25 cellular contexts compared by ENCODE assay signal in the genomic region with DNA sequence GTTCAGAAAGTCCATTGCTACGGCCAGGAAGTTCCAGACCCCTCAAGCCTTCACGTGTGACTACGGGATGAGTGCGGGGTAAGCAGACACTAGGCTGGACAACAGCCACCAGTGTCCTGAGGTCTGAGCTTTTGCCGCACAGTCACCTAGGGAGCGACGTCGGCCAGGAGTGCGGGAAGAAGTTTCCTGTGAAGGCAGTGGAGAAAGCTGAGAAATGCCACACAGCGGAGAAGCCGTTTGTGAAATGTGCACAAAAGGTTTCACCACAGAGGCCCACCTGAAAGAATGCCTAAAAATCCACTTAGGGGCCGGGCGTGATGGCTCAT. TPM values are rescaled to one million over a fixed set of nuclear protein-coding genes. Genes with fewer than 3 reads are reported as not detected.
A peak's percentile ranks its signal among the peaks of the same experiment; 100 is the strongest.
DNase-seq lines count a peak whose midpoint lies in the region; ATAC-seq and TF ChIP-seq lines count a peak whose summit lies in the region.
"Had no signal": no experiment of that assay in that cellular context is flagged by ENCODE, and none has a peak within 500 bp of the region (broad histone marks: within the 10 kb centered on the region; RNA-seq: fewer than 3 reads in every experiment).

No MANE protein-coding gene starts in this region.

- DNase-seq in HFFc6 = no peak
- no peak for DNase-seq in SJCRH30
- DNase-seq in endodermal cell = no peak
- DNase-seq in smooth muscle cell (lab: John Stamatoyannopoulos, UW; ENCODE audit: unreplicated experiment) = no peak
- DNase-seq in activated CD4-positive, alpha-beta T cell treated with anti-CD3 and anti-CD28 coated beads for 36 hours = no peak
- no peak for DNase-seq in globus pallidus (ENCODE audit: low spot score)
- DNase-seq in esophagus muscularis mucosa (ENCODE audit: extremely low spot score) = no peak
- DNase-seq: activated effector memory CD4-positive, alpha-beta T cell treated with anti-CD3 and anti-CD28 coated beads, Interleukin-2, amount 50 U/mL, for 16 hours; cerebellar nuclear complex; DMS79; glutamatergic neuron; lower lobe of right lung; NCI-H1105; NCI-H1930; NCI-H526; right cardiac atrium; stimulated activated CD4-positive, alpha-beta T cell treated with anti-CD3 and anti-CD28 coated beads, Interleukin-4, amount 100 ng/mL, for 24 hours; substantia nigra; upper lobe of right lung had no signal

- H4K20me1 ChIP-seq in smooth muscle cell (ENCODE audit: low read depth) = no peaks in the 10 kb centered on the region

- 85 to 88% methylated on average over 13 of the region's 13 CpGs for WGBS in endodermal cell (ENCODE audit: insufficient coverage in 1 of 2, insufficient read length in 1 of 2), 2 experiments
- 60% methylated on average over 13 of the region's 13 CpGs for WGBS in smooth muscle cell (ENCODE audit: low lambda C conversion rate)
- 85% methylated on average over 13 of the region's 13 CpGs for WGBS in esophagus muscularis mucosa

- no peaks in the 10 kb centered on the region for H3K79me2 ChIP-seq in smooth muscle cell (ENCODE audit: low read depth)

- peaks cover 11% of the 10 kb centered on the region for H3K36me3 Mint-ChIP-seq in HFFc6 (ENCODE audit: low read depth)
- no peaks in the 10 kb centered on the region for H3K36me3 Mint-ChIP-seq in endodermal cell (ENCODE audit: low read depth)
- peaks cover under 1% of the 10 kb centered on the region for H3K36me3 Mint-ChIP-seq in activated CD4-positive, alpha-beta T cell treated with anti-CD3 and anti-CD28 coated beads for 36 hours (ENCODE audit: low read depth)
- H3K36me3 Mint-ChIP-seq: stimulated activated memory B cell treated with anti-CD40 and anti-IgM and Interleukin-4, amounts not matched to agents 10 μg/mL and 1 μg/mL and 100 μg/mL, for 72 hours had no signal

- TF ChIP-seq POLR2A in esophagus muscularis mucosa (IDR thresholded peaks at IDR 0.05; ENCODE audit: low read depth) = no peak

- peaks cover 15% of the 10 kb centered on the region for H3K4me1 Mint-ChIP-seq in HFFc6 (ENCODE audit: low read depth)
- no peaks in the 10 kb centered on the region for H3K4me1 Mint-ChIP-seq in endodermal cell
- no peaks in the 10 kb centered on the region for H3K4me1 Mint-ChIP-seq in activated CD4-positive, alpha-beta T cell treated with anti-CD3 and anti-CD28 coated beads for 36 hours

- H3K27ac Mint-ChIP-seq in HFFc6 = peak overlapping the region; percentile 42; the same call in 1 of the 2 replicates
- peak overlapping the region; percentile 74 for H3K27ac Mint-ChIP-seq in endodermal cell
- H3K27ac Mint-ChIP-seq in activated CD4-positive, alpha-beta T cell treated with anti-CD3 and anti-CD28 coated beads for 36 hours = no peak overlapping the region
- H3K27ac Mint-ChIP-seq: activated CD8-positive, alpha-beta T cell treated with anti-CD3 and anti-CD28 coated beads for 36 hours; stimulated activated memory B cell treated with anti-CD40 and anti-IgM and Interleukin-4, amounts not matched to agents 10 μg/mL and 1 μg/mL and 100 μg/mL, for 72 hours; T-helper 1 cell treated with Interleukin-12 subunit alpha and Interleukin-12 subunit beta and Interleukin-4 antibody, amounts not matched to agents 30 μg/mL and 1 μg/mL, for 36 hours had no signal

- POLR2A ChIA-PET in activated CD4-positive, alpha-beta T cell treated with anti-CD3 and anti-CD28 coated beads for 36 hours (lab: Charles Lee) = no interaction called here

- H3K9me3 ChIP-seq in SJCRH30 (replicated peaks) (no peaks in the 10 kb centered on the region), endodermal cell (ENCODE audit: control insufficient read depth, low read length) (no peaks in the 10 kb centered on the region), smooth muscle cell (replicated peaks; ENCODE audit: low read depth) (no peaks in the 10 kb centered on the region), esophagus muscularis mucosa (no peaks in the 10 kb centered on the region)
- H3K9me3 ChIP-seq: lower lobe of right lung, upper lobe of right lung had no signal

- H3K4me2 ChIP-seq in smooth muscle cell = peak overlapping the region; percentile 75

- H3K27me3 ChIP-seq in SJCRH30 (no peaks in the 10 kb centered on the region), endodermal cell (ENCODE audit: control insufficient read depth, insufficient read depth, low read length, poor library complexity, severe bottlenecking) (no peaks in the 10 kb centered on the region), smooth muscle cell (ENCODE audit: low read depth) (no peaks in the 10 kb centered on the region), esophagus muscularis mucosa (peaks cover 0 to 13% (median 0%) of the 10 kb centered on the region in 4 donors)
- H3K27me3 ChIP-seq: upper lobe of right lung had no signal

- CTCF ChIA-PET in activated CD4-positive, alpha-beta T cell treated with anti-CD3 and anti-CD28 coated beads for 36 hours (lab: Charles Lee) = no interaction called here

- no peak overlapping the region for H3K9ac ChIP-seq in endodermal cell (ENCODE audit: extremely low read depth, low read length, poor library complexity, severe bottlenecking)
- H3K9ac ChIP-seq in smooth muscle cell (ENCODE audit: low read depth) = no peak overlapping the region

- TF ChIP-seq CTCF in HFFc6 (IDR thresholded peaks at IDR 0.05) (no peak), endodermal cell (conservative IDR thresholded peaks at IDR 0.05) (no peak), smooth muscle cell (IDR thresholded peaks at IDR 0.05; ENCODE audit: borderline replicate concordance, insufficient read depth, poor library complexity, severe bottlenecking) (no peak), esophagus muscularis mucosa (IDR thresholded peaks at IDR 0.05) (no peak)

- H3K4me3 ChIP-seq in SJCRH30 = peak overlapping the region; percentile 39
- H3K4me3 ChIP-seq in endodermal cell (ENCODE audit: low read length) = no peak overlapping the region
- H3K4me3 ChIP-seq in smooth muscle cell = no peak overlapping the region
- no peak overlapping the region for H3K4me3 ChIP-seq in esophagus muscularis mucosa
- H3K4me3 ChIP-seq: lower lobe of right lung, upper lobe of right lung had no signal

- no peak for ATAC-seq in activated CD4-positive, alpha-beta T cell treated with anti-CD3 and anti-CD28 coated beads for 36 hours
- ATAC-seq: activated CD4-positive, CD25-positive, alpha-beta regulatory T cell treated with anti-CD3 and anti-CD28 coated beads, Interleukin-2, amount 50 U/mL, for 24 hours; activated CD8-positive, alpha-beta T cell treated with anti-CD3 and anti-CD28 coated beads for 36 hours; lower lobe of right lung; right cardiac atrium; stimulated activated memory B cell treated with anti-CD40 and anti-IgM and Interleukin-4, amounts not matched to agents 10 μg/mL and 1 μg/mL and 100 μg/mL, for 72 hours; upper lobe of right lung had no signal

- peak overlapping the region; percentile 61 for H2AFZ ChIP-seq in smooth muscle cell (ENCODE audit: low read depth)

- peak overlapping the region; percentile 35 for H3K27ac ChIP-seq in SJCRH30
- H3K27ac ChIP-seq in endodermal cell (ENCODE audit: low read depth, low read length) = no peak overlapping the region
- H3K27ac ChIP-seq in smooth muscle cell (ENCODE audit: low read depth) = no peak overlapping the region
- H3K27ac ChIP-seq in esophagus muscularis mucosa (replicated peaks in 1 of 4) = no peak overlapping the region
- H3K27ac ChIP-seq: C4-2B, HL-60, lower lobe of right lung, upper lobe of right lung had no signal

- intact Hi-C loops in activated CD4-positive, alpha-beta T cell treated with anti-CD3 and anti-CD28 coated beads for 36 hours (cut with DNase I, micrococcal nuclease) = no loop called here
- intact Hi-C loops in esophagus muscularis mucosa (cut with DNase I) = no loop called here

- H3K4me1 ChIP-seq in SJCRH30 (no peaks in the 10 kb centered on the region; the same call in 1 of the 2 replicates), endodermal cell (ENCODE audit: control insufficient read depth, insufficient read depth, low read length) (no peaks in the 10 kb centered on the region), smooth muscle cell (ENCODE audit: low read depth) (no peaks in the 10 kb centered on the region), esophagus muscularis mucosa (no peaks in the 10 kb centered on the region)
- H3K4me1 ChIP-seq: lower lobe of right lung, upper lobe of right lung had no signal

- H3K36me3 ChIP-seq in SJCRH30 (peaks cover 4% of the 10 kb centered on the region; the same call in 1 of the 2 replicates), endodermal cell (ENCODE audit: control insufficient read depth, insufficient read depth, low read length) (no peaks in the 10 kb centered on the region), smooth muscle cell (ENCODE audit: low read depth) (no peaks in the 10 kb centered on the region), esophagus muscularis mucosa (no peaks in the 10 kb centered on the region)
- H3K36me3 ChIP-seq: lower lobe of right lung, upper lobe of right lung had no signal

- H3K27me3 Mint-ChIP-seq in HFFc6 (ENCODE audit: insufficient read depth) (peaks cover 2% of the 10 kb centered on the region; the same call in 1 of the 2 replicates), endodermal cell (ENCODE audit: insufficient read depth) (no peaks in the 10 kb centered on the region)
- peaks cover 2% of the 10 kb centered on the region for H3K27me3 Mint-ChIP-seq in activated CD4-positive, alpha-beta T cell treated with anti-CD3 and anti-CD28 coated beads for 36 hours
- H3K27me3 Mint-ChIP-seq: activated CD8-positive, alpha-beta T cell treated with anti-CD3 and anti-CD28 coated beads for 36 hours had no signal

- TF ChIP-seq EP300 in esophagus muscularis mucosa (IDR thresholded peaks at IDR 0.05) = no peak

- H3K4me3 Mint-ChIP-seq in HFFc6 (peak overlapping the region; percentile 42; the same call in 1 of the 2 replicates), endodermal cell (no peak overlapping the region)
- H3K4me3 Mint-ChIP-seq in activated CD4-positive, alpha-beta T cell treated with anti-CD3 and anti-CD28 coated beads for 36 hours = no peak overlapping the region
- H3K4me3 Mint-ChIP-seq: activated CD8-positive, alpha-beta T cell treated with anti-CD3 and anti-CD28 coated beads for 36 hours; T-helper 1 cell treated with Interleukin-12 subunit alpha and Interleukin-12 subunit beta and Interleukin-4 antibody, amounts not matched to agents 30 μg/mL and 1 μg/mL, for 36 hours had no signal

- no peaks in the 10 kb centered on the region for H3F3A ChIP-seq in smooth muscle cell (ENCODE audit: low read depth)

- H3K9me3 Mint-ChIP-seq in HFFc6 (peaks cover 10% of the 10 kb centered on the region), endodermal cell (peaks cover 3% of the 10 kb centered on the region)
- H3K9me3 Mint-ChIP-seq in activated CD4-positive, alpha-beta T cell treated with anti-CD3 and anti-CD28 coated beads for 36 hours (ENCODE audit: low read depth) = no peaks in the 10 kb centered on the region
- H3K9me3 Mint-ChIP-seq: activated CD8-positive, alpha-beta T cell treated with anti-CD3 and anti-CD28 coated beads for 36 hours; stimulated activated memory B cell treated with anti-CD40 and anti-IgM and Interleukin-4, amounts not matched to agents 10 μg/mL and 1 μg/mL and 100 μg/mL, for 72 hours; T-helper 1 cell treated with Interleukin-12 subunit alpha and Interleukin-12 subunit beta and Interleukin-4 antibody, amounts not matched to agents 30 μg/mL and 1 μg/mL, for 36 hours had no signal

RNA-seq across cellular contexts. Expression of gene SHCBP1, which starts 47.4 kb away (rescaled TPM):
- 10 to 100 TPM; 20.8 to 50.5 (median 49.1) TPM for total RNA-seq in HFFc6 (2021; fragmentation: NEBNext Ultra II Directional; extraction: Animal tissue kit (Norgen Biotek cat#: 25700))
- total RNA-seq in SJCRH30 (2014; rRNA removed; shearing (Covaris generic)) = 47.0 and 52.1 TPM in 2 replicates
- total RNA-seq in endodermal cell = 10 to 100 TPM; 15.1 to 17.2 TPM
- 13.9 TPM for polyA plus RNA-seq in endodermal cell (2013, experiment 1 of 2)
- 14.2 TPM for polyA plus RNA-seq in endodermal cell (2013, experiment 2 of 2)
- 5.4 and 22.7 TPM in 2 replicates for total RNA-seq in smooth muscle cell
- polyA plus RNA-seq in smooth muscle cell = 6.0 and 7.9 TPM in 2 replicates
- total RNA-seq in activated CD4-positive, alpha-beta T cell treated with anti-CD3 and anti-CD28 coated beads for 36 hours = 10 to 100 TPM; 29.1 to 47.4 TPM
- total RNA-seq in esophagus muscularis mucosa = under 1 TPM; 0.13 to 0.83 (median 0.35) TPM
